ENCODE assay signal across 8 cellular contexts in the genomic region with DNA sequence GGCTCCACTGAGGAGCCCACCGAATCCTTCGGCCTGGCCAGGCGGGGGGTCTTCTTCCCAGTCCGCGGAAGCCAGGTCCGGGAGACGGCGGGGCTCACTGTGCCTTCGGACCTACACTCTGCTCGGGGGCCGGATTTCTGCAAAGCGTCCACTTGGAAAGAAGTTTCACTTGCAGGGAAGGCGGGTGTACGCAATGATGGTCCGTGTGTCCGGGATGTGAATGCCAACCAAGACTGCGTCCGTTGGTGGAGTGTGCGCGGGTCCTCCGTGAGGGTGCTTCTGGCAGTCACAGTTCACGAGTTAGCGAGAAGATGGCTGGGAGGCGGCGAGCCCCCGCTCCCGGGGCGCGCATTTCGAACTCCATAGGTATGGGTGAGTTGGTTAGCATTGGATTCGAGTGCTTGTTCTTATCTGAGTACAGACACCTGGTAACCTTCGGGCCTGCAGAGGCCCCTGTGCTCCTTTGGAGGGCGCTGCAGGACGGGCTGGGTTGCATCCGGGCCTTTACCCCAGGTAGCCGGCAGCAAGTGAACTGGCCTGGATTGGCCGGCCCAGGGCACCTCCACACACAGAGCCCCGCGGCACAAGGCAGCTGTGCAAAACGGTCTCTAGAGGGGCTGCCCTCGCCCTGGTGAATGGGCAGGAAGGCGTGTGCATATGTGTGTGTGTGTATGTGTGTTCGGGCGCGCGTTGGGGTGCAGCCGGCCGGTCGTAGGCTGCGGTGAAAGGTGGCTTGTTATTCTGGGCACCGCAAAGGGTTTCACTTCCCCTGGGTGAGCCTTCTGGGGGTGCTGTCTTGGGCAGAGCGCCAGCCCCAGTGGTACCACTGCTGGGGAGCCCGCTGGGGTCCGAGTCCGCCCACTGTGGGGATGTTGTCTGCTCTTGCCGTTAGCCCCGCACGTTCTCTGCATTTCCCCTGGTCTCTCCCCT. TPM values are rescaled to one million over a fixed set of nuclear protein-coding genes. Genes with fewer than 3 reads are reported as not detected.
DNase-seq lines count a peak whose midpoint lies in the region; ATAC-seq and TF ChIP-seq lines count a peak whose summit lies in the region.

No MANE protein-coding gene starts in this region.

- no peaks in the 10 kb centered on the region for H3K9me3 ChIP-seq in Caco-2

- H3K27ac Mint-ChIP-seq in Caco-2 (ENCODE audit: unreplicated experiment): no peak overlapping the region

- peak; percentile 59 for DNase-seq in G401 (ENCODE audit: low spot score)
- peak; percentile 86 for DNase-seq in H7
- DNase-seq in NB4 (ENCODE audit: low read depth): peak; percentile 78
- DNase-seq in activated effector memory CD4-positive, alpha-beta T cell treated with Interleukin-2 at 50 U/mL for 16 hours: peak; percentile 66
- peak; percentile 56 for DNase-seq in Right ventricle myocardium superior
- peak; percentile 62 for DNase-seq in sciatic nerve (ENCODE audit: low spot score)
- DNase-seq in Caco-2: no peak
- no peak for DNase-seq in NCI-H82 treated with DMSO at 0.1 percent for 48 hours (lab: John Stamatoyannopoulos, UW; ENCODE audit: unreplicated experiment)

- intact Hi-C loops in Right ventricle myocardium superior (cut with DNase I): loop anchor here (10.0 kb wide), 2 partner anchors 169 to 371 kb away; a partner anchor contains a TSS
- intact Hi-C loops in sciatic nerve (cut with DNase I): no loop called here
- intact Hi-C loops in Caco-2 (cut with micrococcal nuclease; ENCODE audit: unreplicated experiment): no loop called here

- H3K4me1 ChIP-seq in Caco-2: peaks cover 6% of the 10 kb centered on the region; the same call in 1 of the 2 replicates

- H3K4me3 ChIP-seq in H7 (ENCODE audit: insufficient read depth, low read depth, low read length) (peak overlapping the region; percentile 63), NB4 (ENCODE audit: low read depth, low read length) (peak overlapping the region; percentile 81), Caco-2 (ENCODE audit: low read depth, low read length) (no peak overlapping the region)

- BruUV-seq in Caco-2 (replicated peaks; lab: Mats Ljungman, UMichigan): no TSS peak

- no peaks in the 10 kb centered on the region for H3K36me3 Mint-ChIP-seq in Caco-2 (ENCODE audit: insufficient read depth, unreplicated experiment)

- no peak for TF ChIP-seq POLR2A in NB4 (IDR thresholded peaks at IDR 0.05; ENCODE audit: extremely low read depth, insufficient read length)

- ATAC-seq in Right ventricle myocardium superior (ENCODE audit: poor library complexity): peak; percentile 62
- ATAC-seq in sciatic nerve: peak; percentile 60

- no peaks in the 10 kb centered on the region for H3K9me3 Mint-ChIP-seq in Caco-2 (ENCODE audit: unreplicated experiment)

- peaks cover 3% of the 10 kb centered on the region; the same call in 1 of the 2 replicates for H3K27me3 ChIP-seq in H7 (ENCODE audit: control insufficient read depth, insufficient read depth, low read length)
- no peaks in the 10 kb centered on the region for H3K27me3 ChIP-seq in Caco-2 (replicated peaks; ENCODE audit: control insufficient read depth, insufficient read depth, low read length)

- no peaks in the 10 kb centered on the region for H3K27me3 Mint-ChIP-seq in Caco-2 (ENCODE audit: insufficient read depth, unreplicated experiment)

- TF ChIP-seq CTCF in NB4 (IDR thresholded peaks at IDR 0.05; ENCODE audit: low read depth, low read length) (peak; percentile 75), Caco-2 (IDR thresholded peaks at IDR 0.05; ENCODE audit: insufficient read depth in 1 of 2, low read depth in 1 of 2, low read length in 1 of 2, severe bottlenecking in 1 of 2, unreplicated experiment in 1 of 2) (no peak)

- H3K4me1 Mint-ChIP-seq in Caco-2 (ENCODE audit: low read depth, unreplicated experiment): peaks cover 12% of the 10 kb centered on the region

- CTCF ChIA-PET in Caco-2 (lab: Charles Lee): no interaction called here

- no peak overlapping the region for H3K4me3 Mint-ChIP-seq in Caco-2 (ENCODE audit: unreplicated experiment)

- H3K36me3 ChIP-seq in H7 (replicated peaks; ENCODE audit: control insufficient read depth, insufficient read depth, low read length) (no peaks in the 10 kb centered on the region), Caco-2 (ENCODE audit: control insufficient read depth, insufficient read depth, low read length) (no peaks in the 10 kb centered on the region)

- POLR2A ChIA-PET in Caco-2 (lab: Charles Lee): no interaction called here

- in situ Hi-C loops in G401 (cut with HindIII; ENCODE audit: low sequenced_read_pairs): no loop called here

RNA-seq across cellular contexts. Expression of a gene that starts 13.3 kb away (rescaled TPM):
- 9.7 and 26.9 TPM in 2 replicates for total RNA-seq in G401 (2014; rRNA removed; shearing (Covaris generic))
- 14.7 and 22.5 TPM in 2 replicates for total RNA-seq in H7 (2014; rRNA removed; shearing (Covaris generic))
- 5.0 TPM for total RNA-seq in Right ventricle myocardium superior
- total RNA-seq in sciatic nerve: 14.3 TPM
- 33.0 and 34.5 TPM in 2 replicates for total RNA-seq in Caco-2 (2022)

Comparison
In these comparisons a context has a peak if more than half of its experiments do, and no peak if none do; other contexts are left out.
1. DNase-seq: peak in G401 (single experiment), H7 (single experiment), NB4 (single experiment), activated effector memory CD4-positive, alpha-beta T cell treated with Interleukin-2 at 50 U/mL for 16 hours (single experiment), Right ventricle myocardium superior (single experiment) and sciatic nerve (single experiment); none in Caco-2 (0 of 2) and NCI-H82 treated with DMSO at 0.1 percent for 48 hours (single experiment).